In genomic region chr10:32413513-32413912, GRCh38 we compare ENCODE assay signal across 9 cellular contexts. TPM values are rescaled to one million over a fixed set of nuclear protein-coding genes. Genes with fewer than 3 reads are reported as not detected.
DNase-seq lines count a peak whose midpoint lies in the region; ATAC-seq, FAIRE-seq and TF ChIP-seq lines count a peak whose summit lies in the region.
"Had no signal": no experiment of that assay in that cellular context is flagged by ENCODE, and none has a peak within 500 bp of the region (broad histone marks: within the 10 kb centered on the region; RNA-seq: fewer than 3 reads in every experiment).

No MANE protein-coding gene starts in this region.

- no peaks in the 10 kb centered on the region for H3K36me3 Mint-ChIP-seq in activated CD4-positive, alpha-beta T cell treated with anti-CD3 and anti-CD28 coated beads, Interleukin-2, amount 10 ng/mL, durations not matched to agents 24 days and 14 days (ENCODE audit: low read depth)
- no peaks in the 10 kb centered on the region for H3K36me3 Mint-ChIP-seq in stimulated activated memory B cell treated with anti-CD40 and anti-IgM and Interleukin-4, amounts not matched to agents 10 μg/mL and 1 μg/mL and 100 μg/mL, for 72 hours

- ATAC-seq in GM19395 (IDR thresholded peaks at IDR 0.05; ENCODE audit: unreplicated experiment): no peak
- ATAC-seq in GM18867 (IDR thresholded peaks at IDR 0.05; ENCODE audit: unreplicated experiment): no peak
- ATAC-seq in stimulated activated memory B cell treated with anti-CD40 and anti-IgM and Interleukin-4, amounts not matched to agents 10 μg/mL and 1 μg/mL and 100 μg/mL, for 72 hours: no peak

- H3K4me3 Mint-ChIP-seq in activated CD4-positive, alpha-beta T cell treated with anti-CD3 and anti-CD28 coated beads, Interleukin-2, amount 10 ng/mL, durations not matched to agents 24 days and 14 days: no peak overlapping the region
- no peak overlapping the region for H3K4me3 Mint-ChIP-seq in stimulated activated memory B cell treated with anti-CD40 and anti-IgM and Interleukin-4, amounts not matched to agents 10 μg/mL and 1 μg/mL and 100 μg/mL, for 72 hours

- peaks cover 6% of the 10 kb centered on the region for H3K4me1 Mint-ChIP-seq in activated CD4-positive, alpha-beta T cell treated with anti-CD3 and anti-CD28 coated beads, Interleukin-2, amount 10 ng/mL, durations not matched to agents 24 days and 14 days
- H3K4me1 Mint-ChIP-seq in stimulated activated memory B cell treated with anti-CD40 and anti-IgM and Interleukin-4, amounts not matched to agents 10 μg/mL and 1 μg/mL and 100 μg/mL, for 72 hours: no peaks in the 10 kb centered on the region

- no peak for TF ChIP-seq CTCF in fibroblast of mammary gland (conservative IDR thresholded peaks at IDR 0.05; ENCODE audit: control insufficient read depth, insufficient read depth, low read depth, low read length)

- DNase-seq in H54 (ENCODE audit: insufficient read length, low spot score): peak; percentile 70
- no peak for DNase-seq in activated CD4-positive, alpha-beta T cell treated with anti-CD3 and anti-CD28 coated beads, Interleukin-2, amount 10 ng/mL, durations not matched to agents 24 days and 14 days
- DNase-seq in fibroblast of mammary gland (ENCODE audit: low read depth): peak; percentile 91
- DNase-seq in stimulated activated CD4-positive, alpha-beta T cell treated with anti-CD3 and anti-CD28 coated beads, Interleukin-4, amount 100 ng/mL, for 4 hours: peak; percentile 16 to 40
- no peak for DNase-seq in NCI-H69 (lab: John Stamatoyannopoulos, UW)

- intact Hi-C loops in activated CD4-positive, alpha-beta T cell treated with anti-CD3 and anti-CD28 coated beads, Interleukin-2, amount 10 ng/mL, durations not matched to agents 24 days and 14 days (cut with micrococcal nuclease): loop anchor here (1.0 kb wide), 3 partner anchors 33 to 595 kb away; partner anchors contain the start of gene CCDC7

- TF ChIP-seq POLR2A in H54 (IDR thresholded peaks at IDR 0.05; ENCODE audit: low read depth, low read length): no peak

- peak; percentile 99 for FAIRE-seq in H54 (lab: Jason Lieb, UNC)
- FAIRE-seq: TTC549 had no signal

- no peaks in the 10 kb centered on the region for H3K9me3 Mint-ChIP-seq in activated CD4-positive, alpha-beta T cell treated with anti-CD3 and anti-CD28 coated beads, Interleukin-2, amount 10 ng/mL, durations not matched to agents 24 days and 14 days
- H3K9me3 Mint-ChIP-seq in stimulated activated memory B cell treated with anti-CD40 and anti-IgM and Interleukin-4, amounts not matched to agents 10 μg/mL and 1 μg/mL and 100 μg/mL, for 72 hours: peaks cover 2% of the 10 kb centered on the region

- peak overlapping the region; percentile 1 for H3K27ac Mint-ChIP-seq in activated CD4-positive, alpha-beta T cell treated with anti-CD3 and anti-CD28 coated beads, Interleukin-2, amount 10 ng/mL, durations not matched to agents 24 days and 14 days
- H3K27ac Mint-ChIP-seq in stimulated activated memory B cell treated with anti-CD40 and anti-IgM and Interleukin-4, amounts not matched to agents 10 μg/mL and 1 μg/mL and 100 μg/mL, for 72 hours: no peak overlapping the region

- no peaks in the 10 kb centered on the region for H3K27me3 Mint-ChIP-seq in activated CD4-positive, alpha-beta T cell treated with anti-CD3 and anti-CD28 coated beads, Interleukin-2, amount 10 ng/mL, durations not matched to agents 24 days and 14 days
- H3K27me3 Mint-ChIP-seq in stimulated activated memory B cell treated with anti-CD40 and anti-IgM and Interleukin-4, amounts not matched to agents 10 μg/mL and 1 μg/mL and 100 μg/mL, for 72 hours: peaks cover 10% of the 10 kb centered on the region

- H3K4me3 ChIP-seq in fibroblast of mammary gland (ENCODE audit: control insufficient read depth, low read depth, low read length): no peak overlapping the region

RNA-seq across cellular contexts. Expression of gene CCDC7, which starts 32.4 kb away (rescaled TPM):
- 8.5 and 13.6 TPM in 2 replicates for total RNA-seq in activated CD4-positive, alpha-beta T cell treated with anti-CD3 and anti-CD28 coated beads, Interleukin-2, amount 10 ng/mL, durations not matched to agents 24 days and 14 days

Comparison
In these comparisons a context has a peak if more than half of its experiments do, and no peak if none do; other contexts are left out.
1. DNase-seq: peak in H54 (single experiment), fibroblast of mammary gland (single experiment) and stimulated activated CD4-positive, alpha-beta T cell treated with anti-CD3 and anti-CD28 coated beads, Interleukin-4, amount 100 ng/mL, for 4 hours (2 of 2); none in activated CD4-positive, alpha-beta T cell treated with anti-CD3 and anti-CD28 coated beads, Interleukin-2, amount 10 ng/mL, durations not matched to agents 24 days and 14 days (single experiment) and NCI-H69 (single experiment).